ENCODE assay signal across 21 cellular contexts in genomic region chr19:48192750-48193149, GRCh38. TPM values are rescaled to one million over a fixed set of nuclear protein-coding genes. Genes with fewer than 3 reads are reported as not detected.
DNase-seq lines count a peak whose midpoint lies in the region; ATAC-seq, FAIRE-seq and TF ChIP-seq lines count a peak whose summit lies in the region.
"Had no signal": no experiment of that assay in that cellular context is flagged by ENCODE, and none has a peak within 500 bp of the region (broad histone marks: within the 10 kb centered on the region; RNA-seq: fewer than 3 reads in every experiment).

No MANE protein-coding gene starts in this region.

- H3K36me3 ChIP-seq in astrocyte (ENCODE audit: insufficient read depth, low read length), result no peaks in the 10 kb centered on the region
- H3K36me3 ChIP-seq: HAP-1 had no signal

- no peaks in the 10 kb centered on the region for H3K4me1 ChIP-seq in astrocyte (ENCODE audit: insufficient read depth, low read length)
- H3K4me1 ChIP-seq: HAP-1 had no signal

- H3K4me3 ChIP-seq in astrocyte (ENCODE audit: insufficient read depth, low read depth, low read length), result no peak overlapping the region
- H3K4me3 ChIP-seq: BLaER1 treated with 17β-estradiol and CSF1 and Interleukin-3, amounts not matched to agents 10 nM and 100 nM; GM12878; GM23248; HAP-1 had no signal

- no peak for TF ChIP-seq CTCF in astrocyte (IDR thresholded peaks at IDR 0.05; ENCODE audit: insufficient read depth, low read depth, low read length)
- no peak for TF ChIP-seq CTCF in endothelial cell (IDR thresholded peaks at IDR 0.05; ENCODE audit: unreplicated experiment)
- no peak for TF ChIP-seq CTCF in nephron progenitor cell (IDR thresholded peaks at IDR 0.05)

- H3K9ac ChIP-seq in astrocyte (ENCODE audit: low read length), result no peak overlapping the region
- H3K9ac ChIP-seq: BLaER1 treated with 17β-estradiol and CSF1 and Interleukin-3, amounts not matched to agents 10 nM and 100 nM; GM23248 had no signal

- peak overlapping the region; percentile 0 for H3K4me3 Mint-ChIP-seq in astrocyte (ENCODE audit: unreplicated experiment)
- peak overlapping the region; percentile 63 for H3K4me3 Mint-ChIP-seq in endothelial cell (ENCODE audit: unreplicated experiment)
- H3K4me3 Mint-ChIP-seq in nephron progenitor cell, result no peak overlapping the region
- H3K4me3 Mint-ChIP-seq in activated CD8-positive, alpha-beta memory T cell treated with anti-CD3 and anti-CD28 coated beads, Interleukin-2, amount 10 ng/mL, durations not matched to agents 7 days and 5 days, result no peak overlapping the region
- H3K4me3 Mint-ChIP-seq: B cell; CD8-positive, alpha-beta T cell had no signal

- H3K79me2 ChIP-seq in astrocyte (ENCODE audit: insufficient read depth, low read length), result no peaks in the 10 kb centered on the region

- no peak for TF ChIP-seq POLR2A in GM12892 (IDR thresholded peaks at IDR 0.05; ENCODE audit: low read depth, low read length)

- H3K27ac ChIP-seq in astrocyte (ENCODE audit: low read depth, low read length), result no peak overlapping the region
- H3K27ac ChIP-seq: BLaER1 treated with 17β-estradiol and CSF1 and Interleukin-3, amounts not matched to agents 10 nM and 100 nM; GM23248 had no signal

- ATAC-seq in HG02798 (IDR thresholded peaks at IDR 0.05; ENCODE audit: poor library complexity, unreplicated experiment), result no peak
- ATAC-seq in activated CD8-positive, alpha-beta memory T cell treated with anti-CD3 and anti-CD28 coated beads, Interleukin-2, amount 10 ng/mL, durations not matched to agents 7 days and 5 days, result no peak
- ATAC-seq: CD8-positive, alpha-beta T cell; GM12878 had no signal

- no peaks in the 10 kb centered on the region for H3K27me3 Mint-ChIP-seq in astrocyte (ENCODE audit: low read depth, unreplicated experiment)
- H3K27me3 Mint-ChIP-seq in endothelial cell (ENCODE audit: unreplicated experiment), result peaks cover 6% of the 10 kb centered on the region
- H3K27me3 Mint-ChIP-seq in nephron progenitor cell (ENCODE audit: low read depth, poor library complexity), result no peaks in the 10 kb centered on the region
- H3K27me3 Mint-ChIP-seq in activated CD8-positive, alpha-beta memory T cell treated with anti-CD3 and anti-CD28 coated beads, Interleukin-2, amount 10 ng/mL, durations not matched to agents 7 days and 5 days, result no peaks in the 10 kb centered on the region
- H3K27me3 Mint-ChIP-seq: B cell had no signal

- H3K4me2 ChIP-seq in astrocyte (ENCODE audit: low read length), result no peak overlapping the region
- H3K4me2 ChIP-seq: BLaER1 treated with 17β-estradiol and CSF1 and Interleukin-3, amounts not matched to agents 10 nM and 100 nM had no signal

- DNase-seq in GM12892 (ENCODE audit: insufficient read length) (no peak), astrocyte (ENCODE audit: low read depth) (no peak), endothelial cell (ENCODE audit: low spot score) (no peak), pons (ENCODE audit: low spot score) (peak; percentile 50), nephron progenitor cell (no peak), DMS 273 treated with DMSO at 0.1 percent for 48 hours (lab: John Stamatoyannopoulos, UW) (no peak)
- DNase-seq in activated CD8-positive, alpha-beta memory T cell treated with anti-CD3 and anti-CD28 coated beads, Interleukin-2, amount 10 ng/mL, durations not matched to agents 7 days and 5 days, result no peak
- DNase-seq: Calu3; CD8-positive, alpha-beta T cell; DMS53; DND-41; EL; GM23248; IMR-90 had no signal

- no peaks in the 10 kb centered on the region for H3K9me3 ChIP-seq in astrocyte (ENCODE audit: insufficient read depth, low read depth, low read length)
- H3K9me3 ChIP-seq: HAP-1 had no signal

- H3K27ac Mint-ChIP-seq in astrocyte (ENCODE audit: unreplicated experiment), result no peak overlapping the region
- H3K27ac Mint-ChIP-seq in endothelial cell (ENCODE audit: unreplicated experiment), result no peak overlapping the region
- no peak overlapping the region for H3K27ac Mint-ChIP-seq in nephron progenitor cell
- no peak overlapping the region for H3K27ac Mint-ChIP-seq in activated CD8-positive, alpha-beta memory T cell treated with anti-CD3 and anti-CD28 coated beads, Interleukin-2, amount 10 ng/mL, durations not matched to agents 7 days and 5 days
- H3K27ac Mint-ChIP-seq: B cell; CD8-positive, alpha-beta T cell had no signal

- no peaks in the 10 kb centered on the region for H4K20me1 ChIP-seq in astrocyte (ENCODE audit: insufficient read depth, low read length)
- H4K20me1 ChIP-seq: BLaER1 treated with 17β-estradiol and CSF1 and Interleukin-3, amounts not matched to agents 10 nM and 100 nM had no signal

- no peaks in the 10 kb centered on the region for H3K4me1 Mint-ChIP-seq in astrocyte (ENCODE audit: low read depth, unreplicated experiment)
- H3K4me1 Mint-ChIP-seq in endothelial cell (ENCODE audit: unreplicated experiment), result peaks cover 8% of the 10 kb centered on the region
- peaks cover 8% of the 10 kb centered on the region for H3K4me1 Mint-ChIP-seq in nephron progenitor cell
- H3K4me1 Mint-ChIP-seq in activated CD8-positive, alpha-beta memory T cell treated with anti-CD3 and anti-CD28 coated beads, Interleukin-2, amount 10 ng/mL, durations not matched to agents 7 days and 5 days, result peaks cover 8% of the 10 kb centered on the region

- peaks cover 25% of the 10 kb centered on the region for H3K36me3 Mint-ChIP-seq in astrocyte (ENCODE audit: low read depth, unreplicated experiment)
- peaks cover 17% of the 10 kb centered on the region for H3K36me3 Mint-ChIP-seq in endothelial cell (ENCODE audit: low read depth, unreplicated experiment)
- peaks cover 74% of the 10 kb centered on the region for H3K36me3 Mint-ChIP-seq in nephron progenitor cell (ENCODE audit: low read depth)
- H3K36me3 Mint-ChIP-seq in activated CD8-positive, alpha-beta memory T cell treated with anti-CD3 and anti-CD28 coated beads, Interleukin-2, amount 10 ng/mL, durations not matched to agents 7 days and 5 days, result peaks cover 27% of the 10 kb centered on the region

- FAIRE-seq in GM12892 (lab: Jason Lieb, UNC) (peak; percentile 24), astrocyte (lab: Jason Lieb, UNC) (no peak)
- FAIRE-seq: GM12878, GM18507, HTR-8/SVneo had no signal

- CTCF ChIA-PET in activated CD8-positive, alpha-beta memory T cell treated with anti-CD3 and anti-CD28 coated beads, Interleukin-2, amount 10 ng/mL, durations not matched to agents 7 days and 5 days (lab: Charles Lee), result no interaction called here

- no peak overlapping the region for H2AFZ ChIP-seq in astrocyte (ENCODE audit: low read depth, low read length)
- H2AFZ ChIP-seq: GM23248 had no signal

- no peaks in the 10 kb centered on the region for H3K9me3 Mint-ChIP-seq in astrocyte (ENCODE audit: unreplicated experiment)
- no peaks in the 10 kb centered on the region for H3K9me3 Mint-ChIP-seq in endothelial cell (ENCODE audit: unreplicated experiment)
- peaks cover 25% of the 10 kb centered on the region for H3K9me3 Mint-ChIP-seq in nephron progenitor cell
- no peaks in the 10 kb centered on the region for H3K9me3 Mint-ChIP-seq in activated CD8-positive, alpha-beta memory T cell treated with anti-CD3 and anti-CD28 coated beads, Interleukin-2, amount 10 ng/mL, durations not matched to agents 7 days and 5 days (ENCODE audit: low read depth)
- H3K9me3 Mint-ChIP-seq: CD8-positive, alpha-beta T cell had no signal

- H3K27me3 ChIP-seq in astrocyte (ENCODE audit: insufficient read depth, low read length), result no peaks in the 10 kb centered on the region
- H3K27me3 ChIP-seq: BLaER1 treated with 17β-estradiol and CSF1 and Interleukin-3, amounts not matched to agents 10 nM and 100 nM had no signal

RNA-seq across cellular contexts. Expression of gene ZSWIM9, which starts 22.3 kb away (rescaled TPM):
- polyA plus RNA-seq in GM12892 (2012; ENCODE audit: missing spikeins), result 3.6 TPM
- 4.7 TPM in 2 replicates for total RNA-seq in astrocyte
- 8.8 TPM for total RNA-seq in endothelial cell (ENCODE audit: unreplicated experiment)
- 10 to 100 TPM; 12.3 to 13.1 TPM for total RNA-seq in activated CD8-positive, alpha-beta memory T cell treated with anti-CD3 and anti-CD28 coated beads, Interleukin-2, amount 10 ng/mL, durations not matched to agents 7 days and 5 days

RNA-seq across cellular contexts. Expression of gene LIG1, which starts 22.6 kb away (rescaled TPM):
- 67.7 TPM for polyA plus RNA-seq in GM12892 (2012; ENCODE audit: missing spikeins)
- total RNA-seq in astrocyte, result 16.8 and 19.2 TPM in 2 replicates
- total RNA-seq in endothelial cell (ENCODE audit: unreplicated experiment), result 51.5 TPM
- total RNA-seq in activated CD8-positive, alpha-beta memory T cell treated with anti-CD3 and anti-CD28 coated beads, Interleukin-2, amount 10 ng/mL, durations not matched to agents 7 days and 5 days, result 100 to 1,000 TPM; 157 to 221 TPM

Comparison
In these comparisons a context has a peak if more than half of its experiments do, and no peak if none do; other contexts are left out.
1. H3K4me3 Mint-ChIP-seq: peak in astrocyte (single experiment) and endothelial cell (single experiment); none in nephron progenitor cell (single experiment) and activated CD8-positive, alpha-beta memory T cell treated with anti-CD3 and anti-CD28 coated beads, Interleukin-2, amount 10 ng/mL, durations not matched to agents 7 days and 5 days (single experiment).